11 cellular contexts compared by ENCODE assay signal in the genomic region with DNA sequence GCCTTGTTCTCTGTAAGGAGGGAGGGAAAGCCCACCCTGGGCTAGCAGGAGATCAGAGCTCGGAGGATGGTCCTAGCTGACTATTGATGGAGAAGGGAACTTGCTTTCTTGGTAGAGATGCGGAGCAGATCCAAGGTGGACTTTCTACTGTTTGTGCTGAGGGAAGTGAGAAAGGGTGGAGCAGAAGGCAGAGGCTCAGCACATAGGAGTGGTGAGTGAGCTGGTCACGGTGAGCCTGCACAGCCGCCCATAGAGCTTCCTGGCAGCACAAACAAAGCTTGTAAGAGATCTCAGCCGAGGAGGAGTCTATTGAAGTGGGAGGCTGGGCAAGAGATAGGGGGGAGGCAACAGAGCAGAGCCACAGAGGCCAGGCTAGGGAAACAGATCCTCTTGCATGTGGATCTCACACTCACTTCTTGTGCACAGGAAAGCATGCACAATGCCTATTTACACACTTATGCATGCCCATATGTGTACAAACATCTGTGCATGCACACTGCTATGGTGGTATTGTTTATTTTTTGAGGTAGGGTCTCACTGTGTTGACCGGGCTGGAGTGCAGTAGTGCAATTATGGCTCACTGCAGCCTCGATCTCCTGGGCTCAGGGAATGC.
"Had no signal": no experiment of that assay in that cellular context is flagged by ENCODE, and none has a peak within 500 bp of the region (broad histone marks: within the 10 kb centered on the region; RNA-seq: fewer than 3 reads in every experiment).

No MANE protein-coding gene starts in this region.

- ATAC-seq: activated T-helper 17 cell treated with anti-CD3 and anti-CD28 coated beads, Interleukin-2, amount 50 U/mL, for 72 hours; heart right ventricle; left lung; psoas muscle; right lobe of liver had no signal

- DNase-seq: activated CD4-positive, alpha-beta T cell treated with anti-CD3 and anti-CD28 coated beads, Interleukin-2, amount 10 ng/mL, durations not matched to agents 24 days and 14 days; activated naive CD4-positive, alpha-beta T cell treated with anti-CD3 and anti-CD28 coated beads, Interleukin-2, amount 50 U/mL, for 16 hours; activated T-cell treated with anti-CD3 and anti-CD28 coated beads for 4 hours; effector CD8-positive, alpha-beta T cell; heart right ventricle; left lung; occipital lobe; psoas muscle; stimulated activated naive CD4-positive, alpha-beta T cell had no signal
